ENCODE assay signal across 8 cellular contexts in genomic region chr17:42832213-42832933, GRCh38.
DNase-seq lines count a peak whose midpoint lies in the region; ATAC-seq and TF ChIP-seq lines count a peak whose summit lies in the region.

No MANE protein-coding gene starts in this region.

- peak overlapping the region; percentile 94 for H3K4me3 Mint-ChIP-seq in nephron progenitor cell

- H3K27me3 ChIP-seq in MM.1S (replicated peaks; ENCODE audit: insufficient read depth, low read length), result no peaks in the 10 kb centered on the region
- H3K27me3 ChIP-seq in effector memory CD4-positive, alpha-beta T cell (replicated peaks; ENCODE audit: control insufficient read depth, insufficient read depth, low read length, poor library complexity, severe bottlenecking), result no peaks in the 10 kb centered on the region

- peak overlapping the region; percentile 66; the same call in 1 of the 2 replicates for H3K27ac ChIP-seq in MM.1S (ENCODE audit: low read length)
- peak overlapping the region; percentile 86 for H3K27ac ChIP-seq in effector memory CD4-positive, alpha-beta T cell (ENCODE audit: insufficient read depth, low read length, poor library complexity, severe bottlenecking)

- H3K9ac ChIP-seq in MM.1S (ENCODE audit: low read length), result peak overlapping the region; percentile 90

- H3K36me3 ChIP-seq in MM.1S (replicated peaks; ENCODE audit: insufficient read depth, low read length), result no peaks in the 10 kb centered on the region; the same call in 1 of the 2 replicates
- H3K36me3 ChIP-seq in effector memory CD4-positive, alpha-beta T cell (ENCODE audit: control insufficient read depth, insufficient read depth, low read length), result peaks cover 2% of the 10 kb centered on the region

- H3K27ac Mint-ChIP-seq in nephron progenitor cell, result peak overlapping the region; percentile 99

- H3K4me2 ChIP-seq in MM.1S (ENCODE audit: low read depth, low read length), result peak overlapping the region; percentile 87

- H2AFZ ChIP-seq in MM.1S (ENCODE audit: low read length), result peak overlapping the region; percentile 83

- peaks cover 9% of the 10 kb centered on the region for H3K4me1 ChIP-seq in MM.1S (ENCODE audit: low read length)
- peaks cover 4% of the 10 kb centered on the region for H3K4me1 ChIP-seq in effector memory CD4-positive, alpha-beta T cell (ENCODE audit: control insufficient read depth, insufficient read depth, low read length, poor library complexity, severe bottlenecking)

- DNase-seq in MM.1S (no peak), nephron progenitor cell (no peak), DMS153 (lab: John Stamatoyannopoulos, UW) (no peak), cerebellar cortex (ENCODE audit: low spot score) (no peak)
- no peak for DNase-seq in effector memory CD4-positive, alpha-beta T cell
- DNase-seq in stimulated activated naive CD4-positive, alpha-beta T cell treated with Interleukin-2 at 50 U/mL for 16 hours (lab: John Stamatoyannopoulos, UW), result no peak

- ATAC-seq in GM19395 (IDR thresholded peaks at IDR 0.05; ENCODE audit: unreplicated experiment), result peak; percentile 16
- ATAC-seq in HG02571 (IDR thresholded peaks at IDR 0.05; ENCODE audit: unreplicated experiment), result no peak

- H3K79me2 ChIP-seq in MM.1S (ENCODE audit: low read length), result peaks cover 44% of the 10 kb centered on the region

- peak overlapping the region; percentile 100 for H3K4me3 ChIP-seq in MM.1S (ENCODE audit: low read length)
- peak overlapping the region; percentile 85 for H3K4me3 ChIP-seq in effector memory CD4-positive, alpha-beta T cell (ENCODE audit: insufficient read depth, low read depth, low read length, poor library complexity, severe bottlenecking)

- H3K27me3 Mint-ChIP-seq in nephron progenitor cell (ENCODE audit: low read depth, poor library complexity), result peaks cover 33% of the 10 kb centered on the region

- H3F3A ChIP-seq in MM.1S (ENCODE audit: insufficient read depth, low read length), result no peaks in the 10 kb centered on the region; the same call in 1 of the 2 replicates

- H3K9me3 Mint-ChIP-seq in nephron progenitor cell, result no peaks in the 10 kb centered on the region

- no peaks in the 10 kb centered on the region for H3K9me2 ChIP-seq in MM.1S (replicated peaks; ENCODE audit: insufficient read depth, low read length)

- peaks cover 29% of the 10 kb centered on the region for H3K36me3 Mint-ChIP-seq in nephron progenitor cell (ENCODE audit: low read depth)

- H3K4me1 Mint-ChIP-seq in nephron progenitor cell, result peaks cover 24% of the 10 kb centered on the region

- no peak for TF ChIP-seq CTCF in MM.1S (IDR thresholded peaks at IDR 0.05; ENCODE audit: low read length)
- TF ChIP-seq CTCF in nephron progenitor cell (IDR thresholded peaks at IDR 0.05), result no peak

- H4K20me1 ChIP-seq in MM.1S (ENCODE audit: insufficient read depth, low read length), result no peaks in the 10 kb centered on the region

- no peaks in the 10 kb centered on the region for H3K9me3 ChIP-seq in MM.1S (replicated peaks; ENCODE audit: insufficient read depth, low read length)
- H3K9me3 ChIP-seq in effector memory CD4-positive, alpha-beta T cell (ENCODE audit: control insufficient read depth, low read length), result no peaks in the 10 kb centered on the region
